ENCODE assay signal across 26 cellular contexts in genomic region chr9:17536027-17536426, GRCh38. TPM values are rescaled to one million over a fixed set of nuclear protein-coding genes. Genes with fewer than 3 reads are reported as not detected.
DNase-seq lines count a peak whose midpoint lies in the region; ATAC-seq, FAIRE-seq and TF ChIP-seq lines count a peak whose summit lies in the region.
"Had no signal": no experiment of that assay in that cellular context is flagged by ENCODE, and none has a peak within 500 bp of the region (broad histone marks: within the 10 kb centered on the region; RNA-seq: fewer than 3 reads in every experiment).

No MANE protein-coding gene starts in this region.

- no peaks in the 10 kb centered on the region for H3K27me3 ChIP-seq in GM23338 (ENCODE audit: insufficient read depth)
- no peaks in the 10 kb centered on the region for H3K27me3 ChIP-seq in bronchial epithelial cell (ENCODE audit: control insufficient read depth, insufficient read depth, low read length)
- no peaks in the 10 kb centered on the region for H3K27me3 ChIP-seq in esophagus muscularis mucosa
- no peaks in the 10 kb centered on the region for H3K27me3 ChIP-seq in colonic mucosa
- H3K27me3 ChIP-seq: BE2C; BLaER1 treated with 17β-estradiol and CSF1 and Interleukin-3, amounts not matched to agents 10 nM and 100 nM had no signal

- peaks cover 6% of the 10 kb centered on the region; the same call in 1 of the 2 replicates for H3K4me1 ChIP-seq in GM23338 (ENCODE audit: insufficient read depth)
- H3K4me1 ChIP-seq in esophagus muscularis mucosa: no peaks in the 10 kb centered on the region
- no peaks in the 10 kb centered on the region for H3K4me1 ChIP-seq in colonic mucosa
- H3K4me1 ChIP-seq: A549; BE2C; BLaER1 treated with 17β-estradiol and CSF1 and Interleukin-3, amounts not matched to agents 10 nM and 100 nM had no signal

- H3K79me2 ChIP-seq in GM23338 (replicated peaks; ENCODE audit: insufficient read depth): no peaks in the 10 kb centered on the region

- H3K36me3 ChIP-seq in GM23338 (ENCODE audit: insufficient read depth) (no peaks in the 10 kb centered on the region), bronchial epithelial cell (ENCODE audit: control insufficient read depth, insufficient read depth, low read length) (no peaks in the 10 kb centered on the region), esophagus muscularis mucosa (no peaks in the 10 kb centered on the region), colonic mucosa (no peaks in the 10 kb centered on the region)
- H3K36me3 ChIP-seq: BE2C; BLaER1 treated with 17β-estradiol and CSF1 and Interleukin-3, amounts not matched to agents 10 nM and 100 nM; HAP-1 had no signal

- intact Hi-C loops in esophagus muscularis mucosa (cut with DNase I): no loop called here
- intact Hi-C loops in colonic mucosa (cut with DNase I): no loop called here

- TF ChIP-seq EP300 in esophagus muscularis mucosa (IDR thresholded peaks at IDR 0.05): no peak

- TF ChIP-seq CTCF in GM23338 (conservative IDR thresholded peaks at IDR 0.05; ENCODE audit: low read depth in 2 of 2) (no peak), bronchial epithelial cell (IDR thresholded peaks at IDR 0.05; ENCODE audit: insufficient read depth, low read length, severe bottlenecking) (no peak), esophagus muscularis mucosa (IDR thresholded peaks at IDR 0.05) (no peak), colonic mucosa (IDR thresholded peaks at IDR 0.05) (no peak)

- peaks cover 29% of the 10 kb centered on the region for H3K9me3 Mint-ChIP-seq in GM23338
- H3K9me3 Mint-ChIP-seq: CD4-positive, alpha-beta T cell; HFFc6 had no signal

- H2AFZ ChIP-seq in GM23338: no peak overlapping the region

- H3K36me3 Mint-ChIP-seq in GM23338 (ENCODE audit: low read depth): peaks cover 20% of the 10 kb centered on the region; the same call in 2 of the 3 replicates
- H3K36me3 Mint-ChIP-seq: CD14-positive monocyte; CD8-positive, alpha-beta memory T cell had no signal

- WGBS in esophagus muscularis mucosa: 85% methylated on average over 7 of the region's 7 CpGs

- no peak for ATAC-seq in GM23338
- ATAC-seq in HG02938 (IDR thresholded peaks at IDR 0.05; ENCODE audit: unreplicated experiment): no peak
- ATAC-seq: GM12878 had no signal

- H3F3A ChIP-seq in GM23338 (replicated peaks; ENCODE audit: low read depth): no peaks in the 10 kb centered on the region

- no peak overlapping the region for H3K4me3 ChIP-seq in GM23338
- H3K4me3 ChIP-seq in bronchial epithelial cell (ENCODE audit: low read depth, low read length): no peak overlapping the region
- no peak overlapping the region for H3K4me3 ChIP-seq in esophagus muscularis mucosa
- H3K4me3 ChIP-seq in colonic mucosa: no peak overlapping the region
- H3K4me3 ChIP-seq: A549; BLaER1 treated with 17β-estradiol and CSF1 and Interleukin-3, amounts not matched to agents 10 nM and 100 nM; GM12878; HAP-1 had no signal

- FAIRE-seq in bronchial epithelial cell (lab: Jason Lieb, UNC): no peak
- FAIRE-seq: A549, D721Med, GM12878, GM19239, H54 had no signal

- no peak overlapping the region for H3K27ac Mint-ChIP-seq in GM23338
- H3K27ac Mint-ChIP-seq: CD14-positive monocyte; CD4-positive, alpha-beta T cell; CD8-positive, alpha-beta memory T cell; HFFc6 had no signal

- H3K9me2 ChIP-seq in GM23338 (ENCODE audit: insufficient read depth): 0 out of 2 replicates have a peak, but pooled peaks cover 5% of the 10 kb centered on the region

- H3K4me2 ChIP-seq in GM23338: 0 out of 2 replicates have a peak overlapping the region, but pooled peaks have one; percentile 15
- H3K4me2 ChIP-seq: A549; BLaER1 treated with 17β-estradiol and CSF1 and Interleukin-3, amounts not matched to agents 10 nM and 100 nM had no signal

- H4K20me1 ChIP-seq in GM23338 (replicated peaks; ENCODE audit: insufficient read depth): no peaks in the 10 kb centered on the region
- H4K20me1 ChIP-seq: BLaER1 treated with 17β-estradiol and CSF1 and Interleukin-3, amounts not matched to agents 10 nM and 100 nM had no signal

- no peak for DNase-seq in GM23338 (ENCODE audit: low spot score)
- peak; percentile 17 for DNase-seq in bronchial epithelial cell (ENCODE audit: low read depth)
- peak; percentile 14 for DNase-seq in esophagus muscularis mucosa (ENCODE audit: extremely low spot score)
- no peak for DNase-seq in colonic mucosa
- no peak for DNase-seq in activated CD4-positive, CD25-positive, alpha-beta regulatory T cell (lab: John Stamatoyannopoulos, UW)
- DNase-seq: 8988T; ACHN; AML-193; BE2C; CD4-positive, alpha-beta T cell; CD8-positive, alpha-beta memory T cell; DMS 273 treated with DMSO at 0.1 percent for 48 hours; DMS79; EL; GDM1; GOT3; HFFc6 had no signal

- peaks cover 6% of the 10 kb centered on the region; the same call in 2 of the 3 replicates for H3K4me1 Mint-ChIP-seq in GM23338
- H3K4me1 Mint-ChIP-seq: CD14-positive monocyte; CD8-positive, alpha-beta memory T cell had no signal

- no peak overlapping the region for H3K4me3 Mint-ChIP-seq in GM23338
- H3K4me3 Mint-ChIP-seq: CD14-positive monocyte; CD4-positive, alpha-beta T cell; CD8-positive, alpha-beta memory T cell; HFFc6 had no signal

- H3K9me3 ChIP-seq in esophagus muscularis mucosa (no peaks in the 10 kb centered on the region), colonic mucosa (no peaks in the 10 kb centered on the region)
- H3K9me3 ChIP-seq: A549; BE2C; BLaER1 treated with 17β-estradiol and CSF1 and Interleukin-3, amounts not matched to agents 10 nM and 100 nM; HAP-1 had no signal

- peaks cover 4% of the 10 kb centered on the region for H3K27me3 Mint-ChIP-seq in GM23338 (ENCODE audit: insufficient read depth, low read depth, poor library complexity)
- H3K27me3 Mint-ChIP-seq: CD4-positive, alpha-beta T cell; CD8-positive, alpha-beta memory T cell had no signal

- no peak overlapping the region for H3K27ac ChIP-seq in GM23338 (ENCODE audit: low read depth)
- no peak overlapping the region for H3K27ac ChIP-seq in esophagus muscularis mucosa (replicated peaks in 1 of 4)
- H3K27ac ChIP-seq in colonic mucosa: no peak overlapping the region
- H3K27ac ChIP-seq: A549; BLaER1 treated with 17β-estradiol and CSF1 and Interleukin-3, amounts not matched to agents 10 nM and 100 nM had no signal

- no peak overlapping the region for H3K9ac ChIP-seq in colonic mucosa (ENCODE audit: low read depth in 2 of 2, low read length in 2 of 2)
- H3K9ac ChIP-seq: BLaER1 treated with 17β-estradiol and CSF1 and Interleukin-3, amounts not matched to agents 10 nM and 100 nM had no signal

- TF ChIP-seq POLR2A in esophagus muscularis mucosa (IDR thresholded peaks at IDR 0.05; ENCODE audit: low read depth): no peak

TF ChIP-seq in GM23338, 12 proteins besides CTCF, POLR2A, EP300 and RAD21 (continues in another document):
- no peak for TF ChIP-seq ZNF114 (CRISPR knock-in tag; IDR thresholded peaks at IDR 0.05)

RNA-seq across cellular contexts. Expression of gene SH3GL2, which starts 42.8 kb away (rescaled TPM):
- 7.0 and 8.6 TPM in 2 replicates for total RNA-seq in GM23338 (2014; rRNA removed; shearing (Covaris generic))
- 4.1 and 5.9 TPM in 2 replicates for polyA plus RNA-seq in GM23338 (2016; fragmentation: Nextera tagmentation; extraction: Ambion mirVana)
- total RNA-seq in bronchial epithelial cell: under 0.01 TPM in 1 of 2 replicates, not detected in the other
- 1 to 10 TPM; 3.3 to 6.7 (median 5.2) TPM for total RNA-seq in esophagus muscularis mucosa
- total RNA-seq in colonic mucosa: 1 to 10 TPM; 1.1 TPM
- total RNA-seq: CD4-positive, alpha-beta T cell; CD8-positive, alpha-beta memory T cell; GM12878; HFFc6 had no signal
- polyA plus RNA-seq: CD14-positive monocyte; CD8-positive, alpha-beta memory T cell; GM12878 had no signal

Comparison
In these comparisons a context has a peak if more than half of its experiments do, and no peak if none do; other contexts are left out.
1. DNase-seq: peak in bronchial epithelial cell (single experiment) and esophagus muscularis mucosa (single experiment); none in GM23338 (single experiment), colonic mucosa (single experiment) and activated CD4-positive, CD25-positive, alpha-beta regulatory T cell (0 of 4).